In the genomic region with DNA sequence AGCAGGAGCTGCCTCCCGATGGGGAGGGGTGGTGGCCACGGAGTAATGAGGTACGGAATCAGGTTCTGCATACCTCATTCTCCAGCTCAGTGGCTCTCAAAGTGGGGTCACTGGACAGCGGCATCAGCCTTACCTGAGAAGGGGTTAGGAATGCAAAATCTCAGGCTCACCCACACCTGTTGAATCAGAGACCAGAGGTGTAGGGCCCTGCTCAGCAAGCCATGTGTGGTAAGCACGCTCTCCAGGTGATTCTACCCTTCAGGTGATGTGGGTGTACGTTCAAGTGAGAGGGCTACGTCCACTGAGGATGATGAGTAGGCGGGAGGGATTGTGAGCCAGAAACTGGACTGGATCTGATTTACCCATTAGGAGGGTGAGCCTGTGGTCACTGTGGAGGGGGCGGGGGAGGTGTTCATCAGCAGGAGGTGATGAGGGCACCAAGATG, we compare ENCODE assay signal across 26 cellular contexts.
"Had no signal": no experiment of that assay in that cellular context is flagged by ENCODE, and none has a peak within 500 bp of the region (broad histone marks: within the 10 kb centered on the region; RNA-seq: fewer than 3 reads in every experiment).

No MANE protein-coding gene starts in this region.

- H3K4me2 ChIP-seq: SK-N-SH had no signal

- H3K4me1 Mint-ChIP-seq: activated CD4-positive, alpha-beta T cell treated with anti-CD3 and anti-CD28 coated beads for 36 hours; activated naive CD4-positive, alpha-beta T cell treated with anti-CD3 and anti-CD28 coated beads, Interleukin-2, amount 50 U/mL, for 24 hours had no signal

- H3K9me2 ChIP-seq: SK-N-SH had no signal

- H3K27ac ChIP-seq: ascending aorta, body of pancreas, RWPE1, SJCRH30, VCaP had no signal

- H3K9me3 Mint-ChIP-seq: activated naive CD8-positive, alpha-beta T cell treated with anti-CD3 and anti-CD28 coated beads, Interleukin-2, amount 50 U/mL, for 24 hours had no signal

- H3K27me3 Mint-ChIP-seq: activated CD4-positive, alpha-beta T cell treated with anti-CD3 and anti-CD28 coated beads for 36 hours; activated CD8-positive, alpha-beta T cell treated with anti-CD3 and anti-CD28 coated beads for 36 hours; activated naive CD4-positive, alpha-beta T cell treated with anti-CD3 and anti-CD28 coated beads, Interleukin-2, amount 50 U/mL, for 24 hours; activated naive CD8-positive, alpha-beta T cell treated with anti-CD3 and anti-CD28 coated beads, Interleukin-2, amount 50 U/mL, for 24 hours had no signal

- H3K36me3 ChIP-seq: ascending aorta, SJCRH30 had no signal

- H3K27ac Mint-ChIP-seq: activated CD4-positive, alpha-beta T cell treated with anti-CD3 and anti-CD28 coated beads for 36 hours; activated CD8-positive, alpha-beta T cell treated with anti-CD3 and anti-CD28 coated beads for 36 hours; activated naive CD4-positive, alpha-beta T cell treated with anti-CD3 and anti-CD28 coated beads, Interleukin-2, amount 50 U/mL, for 24 hours; activated naive CD8-positive, alpha-beta T cell treated with anti-CD3 and anti-CD28 coated beads, Interleukin-2, amount 50 U/mL, for 24 hours had no signal

- H3K4me3 Mint-ChIP-seq: activated CD4-positive, alpha-beta T cell treated with anti-CD3 and anti-CD28 coated beads for 36 hours; activated CD8-positive, alpha-beta T cell treated with anti-CD3 and anti-CD28 coated beads for 36 hours; activated naive CD4-positive, alpha-beta T cell treated with anti-CD3 and anti-CD28 coated beads, Interleukin-2, amount 50 U/mL, for 24 hours; activated naive CD8-positive, alpha-beta T cell treated with anti-CD3 and anti-CD28 coated beads, Interleukin-2, amount 50 U/mL, for 24 hours had no signal

- DNase-seq: activated CD4-positive, alpha-beta T cell treated with anti-CD3 and anti-CD28 coated beads for 36 hours; activated CD4-positive, alpha-beta T cell treated with anti-CD3 and anti-CD28 coated beads, Interleukin-2, amount 50 U/mL, for 1 hour; activated CD8-positive, alpha-beta memory T cell treated with anti-CD3 and anti-CD28 coated beads, Interleukin-2, amount 50 U/mL, for 48 hours; activated CD8-positive, alpha-beta T cell treated with anti-CD3 and anti-CD28 coated beads for 36 hours; activated naive CD8-positive, alpha-beta T cell treated with anti-CD3 and anti-CD28 coated beads, Interleukin-2, amount 50 U/mL, for 24 hours; activated T-cell treated with anti-CD3 and anti-CD28 coated beads, Interleukin-2, amount 50 U/mL, for 1 hour; amniotic stem cell; body of pancreas; Karpas-422; MM.1S; NCI-H1105 treated with DMSO at 0.1 percent for 48 hours; NCI-H146; NCI-H1930; NCI-H510A treated with DMSO at 0.1 percent for 48 hours; NCI-H69; NK-92 treated with Interleukin-12 subunit alpha and Interleukin-12 subunit beta, amount 100 ng/mL, for 24 hours; OCI-M1; Right ventricle myocardium superior; SJCRH30; SK-N-SH; T-helper 1 cell had no signal

- H3K9ac ChIP-seq: SK-N-SH had no signal

- H3K27me3 ChIP-seq: ascending aorta, body of pancreas, SJCRH30 had no signal

- H3K9me3 ChIP-seq: ascending aorta, body of pancreas, SK-N-SH had no signal

- H3K4me3 ChIP-seq: ascending aorta, body of pancreas, SJCRH30 had no signal

- ATAC-seq: activated CD4-positive, alpha-beta T cell treated with anti-CD3 and anti-CD28 coated beads for 36 hours; activated CD8-positive, alpha-beta T cell treated with anti-CD3 and anti-CD28 coated beads for 36 hours; activated naive CD8-positive, alpha-beta T cell treated with anti-CD3 and anti-CD28 coated beads, Interleukin-2, amount 50 U/mL, for 24 hours; body of pancreas; Panc1 had no signal
